9 cellular contexts compared by ENCODE assay signal in genomic region chr17:17476865-17477467, GRCh38. TPM values are rescaled to one million over a fixed set of nuclear protein-coding genes. Genes with fewer than 3 reads are reported as not detected.
DNase-seq lines count a peak whose midpoint lies in the region; ATAC-seq, FAIRE-seq and TF ChIP-seq lines count a peak whose summit lies in the region.
"Had no signal": no experiment of that assay in that cellular context is flagged by ENCODE, and none has a peak within 500 bp of the region (broad histone marks: within the 10 kb centered on the region; RNA-seq: fewer than 3 reads in every experiment).

TSS of gene MED9 (plus strand) at chr17:17477000. CDS start at chr17:17477042, 42 bp downstream.

- H3K9ac ChIP-seq in kidney (ENCODE audit: low read length in 2 of 2), result peak within 1 kb of the TSS; percentile 86 to 97

- FAIRE-seq in kidney (lab: Jason Lieb, UNC), result no peak
- FAIRE-seq: G401.6 had no signal

- TF ChIP-seq POLR2A in GM18526 (IDR thresholded peaks at IDR 0.05; ENCODE audit: extremely low read depth, insufficient read length), result peak; percentile 78

- peaks cover 0 to 5% of the 10 kb centered on the region in 2 donors for H3K36me3 ChIP-seq in kidney (ENCODE audit: control insufficient read depth in 1 of 2, insufficient read depth in 2 of 2, low read length in 2 of 2)

- no peak for TF ChIP-seq CTCF in 22Rv1 (IDR thresholded peaks at IDR 0.05)
- no peak for TF ChIP-seq CTCF in kidney (IDR thresholded peaks at IDR 0.05; ENCODE audit: borderline replicate concordance, extremely low read depth, insufficient read depth)

- H3K27ac ChIP-seq in 22Rv1 (peak within 1 kb of the TSS; percentile 75), kidney (ENCODE audit: low read depth in 2 of 2, low read length in 2 of 2) (peak within 1 kb of the TSS; percentile 49 to 94)

- peaks cover 7 to 15% of the 10 kb centered on the region in 2 donors for H3K4me1 ChIP-seq in kidney (ENCODE audit: control insufficient read depth in 1 of 2, insufficient read depth in 1 of 2, low read depth in 1 of 2, low read length in 2 of 2)

- H3K9me3 ChIP-seq in kidney (ENCODE audit: control insufficient read depth in 1 of 2, low read length in 2 of 2), result no peaks in the 10 kb centered on the region

- ATAC-seq in HG03159 (IDR thresholded peaks at IDR 0.05; ENCODE audit: unreplicated experiment), result peak; percentile 86

- DNase-seq in NCI-H446 treated with DMSO at 0.1 percent for 48 hours (lab: John Stamatoyannopoulos, UW) (peak; percentile 68), cerebellum (ENCODE audit: low spot score) (peak; percentile 97), kidney (peak; percentile 97)
- DNase-seq in activated CD4-positive, alpha-beta T cell treated with anti-CD3 and anti-CD28 coated beads for 24 hours (ENCODE audit: low read depth in 2 of 2), result peak; percentile 91 to 93
- DNase-seq in stimulated activated CD4-positive, alpha-beta T cell treated with anti-CD3 and anti-CD28 coated beads, Interleukin-12 subunit alpha, Interleukin-12 subunit beta, amount 100 ng/mL, for 48 hours (ENCODE audit: low read depth in 2 of 3, low spot score in 1 of 3), result peak; percentile 89 to 93 (median 91)

- intact Hi-C loops in kidney (cut with DNase I), result no loop called here

- H3K4me3 ChIP-seq in kidney (ENCODE audit: low read length in 2 of 2), result peak within 1 kb of the TSS; percentile 83 to 87

RNA-seq across cellular contexts. Expression of gene MED9, which starts in this region (rescaled TPM):
- total RNA-seq in cerebellum (16.2 TPM), kidney (20.8 TPM)
- 24.5 TPM for polyA plus RNA-seq in kidney (ENCODE audit: insufficient read depth, low read depth, low replicate concordance)

Comparison
In these comparisons a context has a peak if more than half of its experiments do, and no peak if none do; other contexts are left out.
1. Peak in every context shown above with its lines: DNase-seq, ATAC-seq, H3K4me3 ChIP-seq and H3K27ac ChIP-seq.